In genomic region chr6:167644404-167645132, GRCh38 we compare ENCODE assay signal across 13 cellular contexts.
"Had no signal": no experiment of that assay in that cellular context is flagged by ENCODE, and none has a peak within 500 bp of the region (broad histone marks: within the 10 kb centered on the region; RNA-seq: fewer than 3 reads in every experiment).

No MANE protein-coding gene starts in this region.

- H3K4me1 Mint-ChIP-seq: activated CD4-positive, alpha-beta T cell treated with anti-CD3 and anti-CD28 coated beads, Interleukin-2, amount 10 ng/mL, durations not matched to agents 7 days and 5 days; activated naive CD4-positive, alpha-beta T cell treated with anti-CD3 and anti-CD28 coated beads, Interleukin-2, amount 10 ng/mL, durations not matched to agents 7 days and 5 days had no signal

- H3K27ac Mint-ChIP-seq: activated CD4-positive, alpha-beta T cell treated with anti-CD3 and anti-CD28 coated beads, Interleukin-2, amount 10 ng/mL, durations not matched to agents 7 days and 5 days; activated naive CD4-positive, alpha-beta T cell treated with anti-CD3 and anti-CD28 coated beads, Interleukin-2, amount 10 ng/mL, durations not matched to agents 7 days and 5 days; activated T-helper 2 cell treated with anti-CD3 and anti-CD28 coated beads, Interferon-gamma antibody, Interleukin-2, Interleukin-4, amounts not matched to agents 10 μg/mL and 5 μg/mL and 100 μg/mL, durations not matched to agents 14 hours and 24 hours and 36 hours; naive thymus-derived CD8-positive, alpha-beta T cell had no signal

- H3K4me3 Mint-ChIP-seq: activated CD4-positive, alpha-beta T cell treated with anti-CD3 and anti-CD28 coated beads, Interleukin-2, amount 10 ng/mL, durations not matched to agents 7 days and 5 days; activated naive CD4-positive, alpha-beta T cell treated with anti-CD3 and anti-CD28 coated beads, Interleukin-2, amount 10 ng/mL, durations not matched to agents 7 days and 5 days; naive thymus-derived CD8-positive, alpha-beta T cell had no signal

- DNase-seq: activated CD4-positive, alpha-beta T cell treated with anti-CD3 and anti-CD28 coated beads, Interleukin-2, amount 10 ng/mL, durations not matched to agents 7 days and 5 days; activated naive CD4-positive, alpha-beta T cell treated with anti-CD3 and anti-CD28 coated beads, Interleukin-2, amount 10 ng/mL, durations not matched to agents 7 days and 5 days; adrenal gland; central memory CD4-positive, alpha-beta T cell; cortex of kidney; effector memory CD4-positive, alpha-beta T cell; lower lobe of right lung; naive thymus-derived CD8-positive, alpha-beta T cell; SK-N-SH; stimulated activated CD4-positive, alpha-beta T cell treated with anti-CD3 and anti-CD28 coated beads, Interleukin-15, amount 100 ng/mL, for 24 hours; T-helper 1 cell had no signal

- H3K36me3 Mint-ChIP-seq: activated naive CD4-positive, alpha-beta T cell treated with anti-CD3 and anti-CD28 coated beads, Interleukin-2, amount 10 ng/mL, durations not matched to agents 7 days and 5 days; naive thymus-derived CD8-positive, alpha-beta T cell had no signal

- H3K9me3 ChIP-seq: adrenal gland, lower lobe of right lung, SK-N-SH had no signal

- H3K27me3 Mint-ChIP-seq: activated CD4-positive, alpha-beta T cell treated with anti-CD3 and anti-CD28 coated beads, Interleukin-2, amount 10 ng/mL, durations not matched to agents 7 days and 5 days had no signal

- H3K36me3 ChIP-seq: adrenal gland, lower lobe of right lung, tibial nerve had no signal

- H3K4me1 ChIP-seq: adrenal gland, lower lobe of right lung had no signal

- H3K27me3 ChIP-seq: adrenal gland, tibial nerve had no signal

- H3K27ac ChIP-seq: adrenal gland, lower lobe of right lung had no signal

- ATAC-seq: naive thymus-derived CD8-positive, alpha-beta T cell had no signal

- H3K4me3 ChIP-seq: adrenal gland, lower lobe of right lung, tibial nerve had no signal
